In genomic region chr4:962231-963208, GRCh38 we compare ENCODE assay signal across 1 cellular context.
TF ChIP-seq lines count a peak whose summit lies in the region.

No MANE protein-coding gene starts in this region.

TF ChIP-seq in HCT116, 20 proteins besides CTCF, POLR2A, EP300 and RAD21:
- no peak for TF ChIP-seq TCF7L2 (IDR thresholded peaks at IDR 0.05; ENCODE audit: borderline replicate concordance, extremely low read depth, insufficient read depth, insufficient read length)
- TF ChIP-seq YY1 (IDR thresholded peaks at IDR 0.05; ENCODE audit: extremely low read depth, insufficient replicate concordance, low read depth, low read length) = peak; percentile 14
- TF ChIP-seq ATF3 (IDR thresholded peaks at IDR 0.05) = no peak
- no peak for TF ChIP-seq CBX3 (IDR thresholded peaks at IDR 0.05; ENCODE audit: low read depth)
- TF ChIP-seq POLR2AphosphoS5 (IDR thresholded peaks at IDR 0.05; ENCODE audit: low read depth, low read length) = peak; percentile 80
- TF ChIP-seq SRF (IDR thresholded peaks at IDR 0.05; ENCODE audit: low read depth) = no peak
- TF ChIP-seq EGR1 (IDR thresholded peaks at IDR 0.05; ENCODE audit: low read depth) = no peak
- TF ChIP-seq EZH2phosphoT487 (IDR thresholded peaks at IDR 0.05; ENCODE audit: borderline replicate concordance) = no peak
- no peak for TF ChIP-seq ZNF274 (IDR thresholded peaks at IDR 0.05; ENCODE audit: low read depth, low read length)
- TF ChIP-seq MAX (IDR thresholded peaks at IDR 0.05) = no peak
- no peak for TF ChIP-seq REST (IDR thresholded peaks at IDR 0.05; ENCODE audit: low read depth)
- no peak for TF ChIP-seq FOSL1 (IDR thresholded peaks at IDR 0.05; ENCODE audit: low read depth)
- TF ChIP-seq ZBTB33 (IDR thresholded peaks at IDR 0.05; ENCODE audit: extremely low read depth, insufficient replicate concordance, low read length) = no peak
- TF ChIP-seq SP1 (IDR thresholded peaks at IDR 0.05; ENCODE audit: low read depth) = no peak
- no peak for TF ChIP-seq CEBPB (IDR thresholded peaks at IDR 0.05; ENCODE audit: low read depth)
- TF ChIP-seq ELF1 (IDR thresholded peaks at IDR 0.05; ENCODE audit: borderline replicate concordance, low read depth) = no peak
- TF ChIP-seq EZH2 (IDR thresholded peaks at IDR 0.05) = no peak
- TF ChIP-seq ZFX (IDR thresholded peaks at IDR 0.05) = no peak
